15 cellular contexts compared by ENCODE assay signal in genomic region chr1:235735630-235736029, GRCh38.
DNase-seq lines count a peak whose midpoint lies in the region; ATAC-seq, FAIRE-seq and TF ChIP-seq lines count a peak whose summit lies in the region.
"Had no signal": no experiment of that assay in that cellular context is flagged by ENCODE, and none has a peak within 500 bp of the region (broad histone marks: within the 10 kb centered on the region; RNA-seq: fewer than 3 reads in every experiment).

No MANE protein-coding gene starts in this region.

- H3K4me3 ChIP-seq in AG10803 (ENCODE audit: low read length) (no peak overlapping the region), GM23248 (no peak overlapping the region), K562 (no peak overlapping the region), right lobe of liver (no peak overlapping the region)
- H3K4me3 ChIP-seq: GM23338, PC-9, SJCRH30 had no signal

- H3K9me3 ChIP-seq in GM23248 (ENCODE audit: low read depth) (no peaks in the 10 kb centered on the region), K562 (replicated peaks; ENCODE audit: control insufficient read depth, insufficient read depth, low read depth, low read length) (no peaks in the 10 kb centered on the region), right lobe of liver (no peaks in the 10 kb centered on the region)
- H3K9me3 ChIP-seq: SJCRH30 had no signal

- POLR2A ChIA-PET in K562 (lab: Yijun Ruan, JAX): no interaction called here

- H3K36me3 ChIP-seq in GM23248 (ENCODE audit: low read depth) (no peaks in the 10 kb centered on the region; the same call in 1 of the 2 replicates), K562 (ENCODE audit: control insufficient read depth, insufficient read depth, low read length) (no peaks in the 10 kb centered on the region), right lobe of liver (no peaks in the 10 kb centered on the region)
- H3K36me3 ChIP-seq: SJCRH30 had no signal

- intact Hi-C loops in K562 (cut with micrococcal nuclease) (loop anchor here (5.0 kb wide), 1 partner anchor 643 kb away; no protein-coding TSS in a partner anchor), right lobe of liver (cut with DNase I) (no loop called here)

- no peak overlapping the region for H3K27ac ChIP-seq in GM23248
- H3K27ac ChIP-seq in K562 (ENCODE audit: extremely low read depth, low read depth, low read length): no peak overlapping the region
- no peak overlapping the region for H3K27ac ChIP-seq in right lobe of liver
- H3K27ac ChIP-seq: C4-2B, PC-9, SJCRH30 had no signal

- H3K27me3 ChIP-seq in GM23248 (replicated peaks; ENCODE audit: insufficient read depth) (no peaks in the 10 kb centered on the region), K562 (ENCODE audit: control insufficient read depth in 2 of 2, insufficient read depth in 2 of 2, low read length in 2 of 2) (peaks cover 4 to 5% of the 10 kb centered on the region in 2 experiments; a peak in 3 of 5 replicates), right lobe of liver (no peaks in the 10 kb centered on the region)
- H3K27me3 ChIP-seq: SJCRH30 had no signal

- H4K20me1 ChIP-seq in GM23248 (ENCODE audit: insufficient read depth): no peaks in the 10 kb centered on the region
- no peaks in the 10 kb centered on the region for H4K20me1 ChIP-seq in K562 (replicated peaks; ENCODE audit: control insufficient read depth, insufficient read depth, low read length)

- DNase-seq in AG10803 (ENCODE audit: low read depth) (peak; percentile 3), GM23248 (peak; percentile 37), K562 (ENCODE audit: extremely low read depth in 1 of 4, low spot score in 3 of 4) (no peak), frontal cortex (ENCODE audit: low spot score in 2 of 2) (peak in 1 of 2 donors; percentile 5), right lobe of liver (no peak), erythroblast (lab: John Stamatoyannopoulos, UW) (no peak), left lobe of liver (ENCODE audit: low spot score) (no peak)
- DNase-seq: KG1, NCI-H1048, NCI-H510A treated with DMSO at 0.1 percent for 48 hours, PC-9 had no signal

- H3K4me2 ChIP-seq in GM23248 (ENCODE audit: unreplicated experiment) (peak overlapping the region; percentile 11), K562 (ENCODE audit: insufficient read depth, low read length) (no peak overlapping the region)
- H3K4me2 ChIP-seq: GM23338, PC-9 had no signal

- FAIRE-seq in K562 (lab: Jason Lieb, UNC): no peak
- FAIRE-seq in frontal cortex (lab: Jason Lieb, UNC): peak; percentile 60

- no peak overlapping the region for H2AFZ ChIP-seq in GM23248
- no peak overlapping the region for H2AFZ ChIP-seq in K562 (ENCODE audit: low read depth, low read length)
- H2AFZ ChIP-seq: GM23338, PC-9 had no signal

- BruUV-seq in K562 (replicated peaks; lab: Mats Ljungman, UMichigan): no TSS peak

- no peaks in the 10 kb centered on the region for H3K9me1 ChIP-seq in K562 (ENCODE audit: control insufficient read depth, insufficient read depth, low read length)

- no peak overlapping the region for H3K9ac ChIP-seq in GM23248
- H3K9ac ChIP-seq in K562 (ENCODE audit: insufficient read depth in 1 of 2, low read depth in 2 of 2, low read length in 2 of 2): no peak overlapping the region

- H3K79me2 ChIP-seq in GM23248 (ENCODE audit: insufficient read depth) (no peaks in the 10 kb centered on the region), K562 (ENCODE audit: control insufficient read depth, insufficient read depth, low read length) (no peaks in the 10 kb centered on the region)

- H3F3A ChIP-seq in GM23248 (ENCODE audit: insufficient read depth): peaks cover 23% of the 10 kb centered on the region

- TF ChIP-seq POLR2A in K562 (conservative IDR thresholded peaks at IDR 0.05) (no peak), right lobe of liver (IDR thresholded peaks at IDR 0.05) (no peak), erythroblast (IDR thresholded peaks at IDR 0.05; ENCODE audit: low read length) (no peak)

- TF ChIP-seq EP300 in K562 (IDR thresholded peaks at IDR 0.05; ENCODE audit: low read length): no peak

- no peaks in the 10 kb centered on the region for H3K9me2 ChIP-seq in GM23248 (ENCODE audit: insufficient read depth)

- no peak for TF ChIP-seq RAD21 in K562 (CRISPR knock-in tag; conservative IDR thresholded peaks at IDR 0.05 in 1 of 2, IDR thresholded peaks at IDR 0.05 in 1 of 2)

- 17 to 18% methylated on average over 2 of the region's 2 CpGs for WGBS in GM23248 (ENCODE audit: low coverage in 1 of 2, low lambda C conversion rate in 2 of 2, missing lambda C conversion rate in 2 of 2), 2 experiments
- WGBS in K562 (ENCODE audit: insufficient coverage, low coverage, missing lambda C conversion rate): 2% methylated on average over 2 of the region's 2 CpGs
- 88% methylated on average over 2 of the region's 2 CpGs for WGBS in right lobe of liver (ENCODE audit: insufficient coverage, low coverage, low lambda C conversion rate, missing lambda C conversion rate)

- TF ChIP-seq CTCF in AG10803 (conservative IDR thresholded peaks at IDR 0.05; ENCODE audit: low read length): no peak
- TF ChIP-seq CTCF in K562 (IDR thresholded peaks at IDR 0.05 in 2 of 3, conservative IDR thresholded peaks at IDR 0.05 in 1 of 3; ENCODE audit: insufficient read depth in 2 of 3, low read depth in 1 of 3, low read length in 3 of 3): no peak
- TF ChIP-seq CTCF in right lobe of liver (IDR thresholded peaks at IDR 0.05): no peak

- ATAC-seq in K562 (no peak), right lobe of liver (no peak), HG02759 (IDR thresholded peaks at IDR 0.05; ENCODE audit: unreplicated experiment) (no peak), left lobe of liver (no peak)
- ATAC-seq: GM23338 had no signal

- H3K4me1 ChIP-seq in GM23248 (ENCODE audit: insufficient read depth) (peaks cover 37% of the 10 kb centered on the region), K562 (replicated peaks in 1 of 2; ENCODE audit: control insufficient read depth in 2 of 2, insufficient read depth in 2 of 2, low read length in 2 of 2) (no peaks in the 10 kb centered on the region), right lobe of liver (no peaks in the 10 kb centered on the region)

- in situ Hi-C loops in GM23248 (cut with MboI): no loop called here
- in situ Hi-C loops in K562 (cut with MboI): loop anchor here (10.0 kb wide), 1 partner anchor 221 kb away; no protein-coding TSS in a partner anchor

- CTCF ChIA-PET in K562 (lab: Yijun Ruan, JAX; ENCODE audit: low intra/inter-chr PET ratio): no interaction called here

TF ChIP-seq in K562, 482 proteins besides CTCF, POLR2A, EP300 and RAD21:
- TF ChIP-seq ZNF507 (tag; conservative IDR thresholded peaks at IDR 0.05) (peak; percentile 23; the same call in 1 of the 2 replicates), ZNF277 (CRISPR knock-in tag; IDR thresholded peaks at IDR 0.05; ENCODE audit: borderline replicate concordance) (no peak)

Comparison
In these comparisons a context has a peak if more than half of its experiments do, and no peak if none do; other contexts are left out.
1. DNase-seq: peak in AG10803 (single experiment) and GM23248 (single experiment); none in K562 (0 of 4), right lobe of liver (0 of 3), erythroblast (0 of 2) and left lobe of liver (single experiment).